In genomic region chr11:124801014-124801413, GRCh38 we compare ENCODE assay signal across 1 cellular context.
TF ChIP-seq lines count a peak whose summit lies in the region.

No MANE protein-coding gene starts in this region.

TF ChIP-seq in GM12878, 131 proteins besides CTCF, POLR2A, EP300 and RAD21 (continued from another document):
- no peak for TF ChIP-seq ATF2 (IDR thresholded peaks at IDR 0.05; ENCODE audit: low read length)
- TF ChIP-seq ETV6 (conservative IDR thresholded peaks at IDR 0.05 in 1 of 2, IDR thresholded peaks at IDR 0.05 in 1 of 2; ENCODE audit: borderline replicate concordance in 1 of 2, low read depth in 1 of 2) = no peak
- no peak for TF ChIP-seq EGR1 (IDR thresholded peaks at IDR 0.05; ENCODE audit: borderline replicate concordance in 1 of 2, low read depth in 2 of 2, low read length in 2 of 2)
- no peak for TF ChIP-seq BRCA1 (IDR thresholded peaks at IDR 0.05; ENCODE audit: low read depth, low read length)
- no peak for TF ChIP-seq CREB1 (IDR thresholded peaks at IDR 0.05; ENCODE audit: low read depth)
- TF ChIP-seq BCLAF1 (IDR thresholded peaks at IDR 0.05) = no peak
- no peak for TF ChIP-seq STAT3 (IDR thresholded peaks at IDR 0.05; ENCODE audit: low read depth, low read length)
- no peak for TF ChIP-seq JUND (IDR thresholded peaks at IDR 0.05; ENCODE audit: low read depth, low read length)
- no peak for TF ChIP-seq JUNB (IDR thresholded peaks at IDR 0.05)
- no peak for TF ChIP-seq NFXL1 (IDR thresholded peaks at IDR 0.05; ENCODE audit: borderline replicate concordance)
- no peak for TF ChIP-seq RFX5 (IDR thresholded peaks at IDR 0.05; ENCODE audit: low read depth, low read length)
- TF ChIP-seq FOS (IDR thresholded peaks at IDR 0.05; ENCODE audit: borderline replicate concordance, extremely low read depth, insufficient read length) = no peak
- TF ChIP-seq RCOR1 (conservative IDR thresholded peaks at IDR 0.05; ENCODE audit: low read depth, low read length) = no peak
- TF ChIP-seq RELA (IDR thresholded peaks at IDR 0.05; ENCODE audit: borderline replicate concordance, partially characterized antibody) = no peak
- TF ChIP-seq MXI1 (IDR thresholded peaks at IDR 0.05; ENCODE audit: low read depth, low read length) = no peak
- TF ChIP-seq ATF7 (IDR thresholded peaks at IDR 0.05; ENCODE audit: low read depth) = no peak
- TF ChIP-seq PRDM15 (CRISPR knock-in tag; IDR thresholded peaks at IDR 0.05) = no peak
